In genomic region chr12:104877107-104877705, GRCh38 we compare ENCODE assay signal across 9 cellular contexts.
DNase-seq lines count a peak whose midpoint lies in the region; ATAC-seq and TF ChIP-seq lines count a peak whose summit lies in the region.
"Had no signal": no experiment of that assay in that cellular context is flagged by ENCODE, and none has a peak within 500 bp of the region (broad histone marks: within the 10 kb centered on the region; RNA-seq: fewer than 3 reads in every experiment).

No MANE protein-coding gene starts in this region.

- no peaks in the 10 kb centered on the region for H3K4me1 ChIP-seq in gastrocnemius medialis

- no peak overlapping the region for H3K27ac ChIP-seq in gastrocnemius medialis
- H3K27ac ChIP-seq: epithelial cell of prostate had no signal

- no peak overlapping the region for H3K4me3 ChIP-seq in AG10803 (ENCODE audit: low read length)
- no peak overlapping the region for H3K4me3 ChIP-seq in GM12875 (ENCODE audit: low read depth, low read length)
- H3K4me3 ChIP-seq in gastrocnemius medialis, result no peak overlapping the region

- in situ Hi-C loops in gastrocnemius medialis (cut with MboI; ENCODE audit: low sequenced_read_pairs in 4 of 4), result loop anchor here (5.0 to 10.0 kb wide), 3 partner anchors 492 to 672 kb away; no protein-coding TSS in a partner anchor

- no peaks in the 10 kb centered on the region for H3K27me3 ChIP-seq in gastrocnemius medialis

- TF ChIP-seq POLR2A in gastrocnemius medialis (IDR thresholded peaks at IDR 0.05), result no peak

- peak; percentile 86 for ATAC-seq in Right ventricle myocardium superior (ENCODE audit: poor library complexity)
- peak in 1 of 2 donors; percentile 44 for ATAC-seq in gastrocnemius medialis
- no peak for ATAC-seq in GM21381 (IDR thresholded peaks at IDR 0.05; ENCODE audit: unreplicated experiment)
- ATAC-seq in HG02763 (IDR thresholded peaks at IDR 0.05; ENCODE audit: unreplicated experiment), result no peak

- TF ChIP-seq CTCF in AG10803 (conservative IDR thresholded peaks at IDR 0.05; ENCODE audit: low read length), result peak; percentile 93
- peak; percentile 16; the same call in 1 of the 2 replicates for TF ChIP-seq CTCF in GM12875 (IDR thresholded peaks at IDR 0.05; ENCODE audit: borderline replicate concordance, insufficient read depth, low read depth, low read length)
- TF ChIP-seq CTCF in gastrocnemius medialis (IDR thresholded peaks at IDR 0.05 in 4 of 5, conservative IDR thresholded peaks at IDR 0.05 in 1 of 5), result peak in 4 of 5 experiments; percentile 46 to 60 (median 52)

- H3K9me3 ChIP-seq in gastrocnemius medialis, result no peaks in the 10 kb centered on the region

- intact Hi-C loops in Right ventricle myocardium superior (cut with DNase I), result loop anchor here (2.0 kb wide), 1 partner anchor 494 kb away; no protein-coding TSS in a partner anchor
- intact Hi-C loops in gastrocnemius medialis (cut with DNase I; ENCODE audit: low total_unique reads), result loop anchor here (2.0 kb wide), 1 partner anchor 676 kb away; no protein-coding TSS in a partner anchor

- no peaks in the 10 kb centered on the region for H3K36me3 ChIP-seq in gastrocnemius medialis

- peak; percentile 49 for DNase-seq in AG10803 (ENCODE audit: low read depth)
- peak; percentile 57 for DNase-seq in NCI-H82 (lab: John Stamatoyannopoulos, UW)
- peak; percentile 27 for DNase-seq in activated naive CD4-positive, alpha-beta T cell treated with Interleukin-2 at 50 U/mL for 16 hours
- DNase-seq in Right ventricle myocardium superior, result peak; percentile 51
- no peak for DNase-seq in gastrocnemius medialis

Comparison
In these comparisons a context has a peak if more than half of its experiments do, and no peak if none do; other contexts are left out.
1. DNase-seq: peak in AG10803 (single experiment), NCI-H82 (single experiment), activated naive CD4-positive, alpha-beta T cell treated with Interleukin-2 at 50 U/mL for 16 hours (single experiment) and Right ventricle myocardium superior (single experiment); none in gastrocnemius medialis (0 of 2).
2. CTCF ChIP-seq: peak in every context shown above with its lines; median percentile 93 in AG10803; 52 in gastrocnemius medialis; 16 in GM12875.